In the genomic region with DNA sequence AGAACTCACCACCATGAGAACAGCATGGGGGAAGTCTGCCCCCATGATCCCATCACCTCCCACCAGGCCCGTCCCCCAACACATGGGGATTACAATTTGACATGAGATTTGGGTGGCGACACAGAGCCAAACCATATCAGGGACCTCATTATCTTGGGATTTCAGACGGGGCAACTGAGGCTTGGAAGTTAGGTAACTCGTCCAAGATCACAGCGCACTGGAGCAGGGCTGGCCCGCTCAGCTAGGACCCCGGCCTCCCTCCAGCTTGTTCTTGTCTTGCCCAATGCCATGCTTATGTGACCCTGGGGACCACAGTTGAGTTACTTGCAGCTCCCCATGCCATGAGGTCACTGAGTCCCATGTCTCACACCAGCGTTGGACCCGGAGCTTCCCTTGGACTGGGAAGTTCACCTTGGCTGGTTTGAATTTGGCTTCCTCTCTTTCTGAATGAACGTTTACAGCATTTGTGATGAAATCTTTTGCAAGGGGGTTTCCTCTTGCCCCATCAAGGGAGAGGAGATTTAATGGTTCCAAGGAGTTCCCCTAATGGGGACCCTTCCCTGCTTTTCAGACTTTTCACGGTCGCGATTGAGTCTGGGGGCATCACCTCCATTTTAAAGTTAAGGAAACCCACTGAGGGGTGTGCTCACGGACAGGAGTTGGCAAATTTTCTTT, we compare ENCODE assay signal across 1 cellular context.
TF ChIP-seq lines count a peak whose summit lies in the region.

No MANE protein-coding gene starts in this region.

TF ChIP-seq in K562, 482 proteins besides CTCF, POLR2A, EP300 and RAD21 (continued from another document):
- TF ChIP-seq, protein P1, sequence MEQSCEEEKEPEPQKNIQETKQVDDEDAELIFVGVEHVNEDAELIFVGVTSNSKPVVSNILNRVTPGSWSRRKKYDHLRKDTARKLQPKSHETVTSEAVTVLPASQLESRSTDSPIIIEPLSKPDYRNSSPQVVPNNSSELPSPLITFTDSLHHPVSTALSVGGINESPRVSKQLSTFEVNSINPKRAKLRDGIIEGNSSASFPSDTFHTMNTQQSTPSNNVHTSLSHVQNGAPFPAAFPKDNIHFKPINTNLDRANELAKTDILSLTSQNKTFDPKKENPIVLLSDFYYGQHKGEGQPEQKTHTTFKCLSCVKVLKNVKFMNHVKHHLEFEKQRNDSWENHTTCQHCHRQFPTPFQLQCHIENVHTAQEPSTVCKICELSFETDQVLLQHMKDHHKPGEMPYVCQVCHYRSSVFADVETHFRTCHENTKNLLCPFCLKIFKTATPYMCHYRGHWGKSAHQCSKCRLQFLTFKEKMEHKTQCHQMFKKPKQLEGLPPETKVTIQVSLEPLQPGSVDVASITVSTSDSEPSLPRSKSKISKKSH (CRISPR knock-in tag; IDR thresholded peaks at IDR 0.05), result no peak
- TF ChIP-seq CEBPG (CRISPR knock-in tag; IDR thresholded peaks at IDR 0.05), result no peak
- TF ChIP-seq CEBPG (tag; conservative IDR thresholded peaks at IDR 0.05 in 1 of 2, IDR thresholded peaks at IDR 0.05 in 1 of 2), result peak in 1 of 2 experiments; percentile 59; a peak in 2 of 4 replicates
- no peak for TF ChIP-seq TOE1 (IDR thresholded peaks at IDR 0.05; ENCODE audit: borderline replicate concordance)
- no peak for TF ChIP-seq TOE1 (CRISPR knock-in tag; IDR thresholded peaks at IDR 0.05; ENCODE audit: borderline replicate concordance, low read depth)
